26 cellular contexts compared by ENCODE assay signal in the genomic region with DNA sequence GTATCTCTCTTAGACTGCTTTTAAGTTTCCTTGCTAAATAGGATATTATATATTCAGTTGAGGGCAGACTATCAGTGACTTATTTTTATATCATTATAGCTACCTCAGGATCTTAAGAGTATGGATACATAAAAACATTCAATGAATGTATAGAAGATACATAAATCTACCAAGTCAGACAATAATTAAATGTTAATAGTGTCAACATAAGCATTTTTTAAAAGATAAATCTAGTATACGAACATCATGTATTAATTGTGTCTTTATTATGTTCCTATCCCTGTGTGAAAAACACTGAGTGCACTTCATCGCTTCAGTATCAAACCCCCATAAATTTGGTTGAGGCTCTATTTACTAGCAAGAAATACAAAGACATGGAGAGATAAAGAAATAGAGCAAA.
"Had no signal": no experiment of that assay in that cellular context is flagged by ENCODE, and none has a peak within 500 bp of the region (broad histone marks: within the 10 kb centered on the region; RNA-seq: fewer than 3 reads in every experiment).

No MANE protein-coding gene starts in this region.

- H3K36me3 ChIP-seq: colonic mucosa, esophagus squamous epithelium, gastrocnemius medialis, heart left ventricle, left lung, lower lobe of right lung had no signal

- H3K27me3 ChIP-seq: colonic mucosa, esophagus squamous epithelium, gastrocnemius medialis, heart left ventricle, hepatocyte, left lung had no signal

- H3K79me2 ChIP-seq: hepatocyte had no signal

- DNase-seq: colonic mucosa; cortex of kidney; effector CD8-positive, alpha-beta T cell; effector memory CD8-positive, alpha-beta T cell; endodermal cell; erythroblast; esophagus squamous epithelium; foreskin melanocyte; gastrocnemius medialis; heart left ventricle; hypothalamus; immature natural killer cell; islet precursor cell; kidney; left cardiac atrium; left lung; left ventricle myocardium superior; lower lobe of right lung; mesenchymal stem cell; mucosa of descending colon; naive B cell; naive thymus-derived CD8-positive, alpha-beta T cell had no signal

- FAIRE-seq: endometrium, kidney had no signal

- H3K4me3 ChIP-seq: colonic mucosa, esophagus squamous epithelium, gastrocnemius medialis, heart left ventricle, hepatocyte, left lung, lower lobe of right lung, mucosa of descending colon had no signal

- H3K9me3 ChIP-seq: colonic mucosa, esophagus squamous epithelium, gastrocnemius medialis, heart left ventricle, left lung, lower lobe of right lung, mucosa of descending colon had no signal

- H3K4me1 ChIP-seq: colonic mucosa, esophagus squamous epithelium, gastrocnemius medialis, heart left ventricle, left lung, lower lobe of right lung had no signal

- H3K27ac ChIP-seq: colonic mucosa, epithelial cell of prostate, esophagus squamous epithelium, gastrocnemius medialis, heart left ventricle, hepatocyte, left lung, lower lobe of right lung had no signal

- H3K4me2 ChIP-seq: hepatocyte had no signal

- H2AFZ ChIP-seq: hepatocyte had no signal

- ATAC-seq: effector memory CD8-positive, alpha-beta T cell; esophagus mucosa; gastrocnemius medialis; heart left ventricle; left cardiac atrium; left lung; left ventricle myocardium superior; lower lobe of right lung; mucosa of descending colon; naive thymus-derived CD8-positive, alpha-beta T cell had no signal
